Comparison of ENCODE assay signal across 16 cellular contexts in the genomic region with DNA sequence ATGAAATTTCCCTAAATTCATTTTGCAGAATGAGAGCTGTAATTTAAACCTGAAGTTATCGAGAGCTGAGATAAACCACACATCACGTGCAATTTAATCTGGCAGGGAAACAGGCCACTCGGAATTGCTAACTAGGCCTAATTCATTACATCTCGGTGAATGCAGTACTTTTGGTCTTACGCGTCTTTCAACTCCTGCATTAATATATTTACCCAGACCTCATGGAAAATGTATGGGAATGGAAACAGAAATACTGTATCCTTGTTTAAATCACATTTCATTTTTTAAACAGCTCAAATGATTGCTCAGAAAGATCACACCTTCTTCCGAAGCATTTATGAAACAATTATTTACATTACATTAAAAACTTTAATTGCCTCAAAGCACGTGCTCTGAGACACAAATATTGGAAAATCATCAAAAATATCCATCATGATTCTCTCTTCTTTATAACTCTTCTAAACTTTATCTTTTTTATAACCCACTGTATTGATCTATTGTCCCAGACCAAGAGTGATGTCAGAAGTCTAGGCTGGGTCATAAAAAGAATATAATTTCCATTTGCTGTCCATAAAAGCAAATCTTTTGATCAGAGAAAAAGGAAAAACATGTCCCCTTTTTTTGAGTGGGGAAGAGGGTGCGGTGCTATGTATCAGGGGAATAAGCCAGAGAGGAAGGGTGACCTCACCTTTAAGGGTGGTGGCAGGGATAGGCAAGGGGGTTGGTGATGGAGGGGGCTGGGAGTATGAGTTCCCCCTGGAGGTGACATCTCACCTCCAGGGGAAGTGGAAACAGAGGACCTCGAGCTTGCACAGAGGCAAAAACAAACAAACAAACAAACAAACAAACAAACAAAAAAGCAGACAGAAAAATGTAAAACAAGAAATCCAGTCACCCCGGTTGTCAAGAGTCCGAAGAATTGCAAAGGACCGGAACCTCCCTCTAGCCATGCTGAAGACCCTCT. TPM values are rescaled to one million over a fixed set of nuclear protein-coding genes. Genes with fewer than 3 reads are reported as not detected.
DNase-seq lines count a peak whose midpoint lies in the region; TF ChIP-seq lines count a peak whose summit lies in the region.
"Had no signal": no experiment of that assay in that cellular context is flagged by ENCODE, and none has a peak within 500 bp of the region (broad histone marks: within the 10 kb centered on the region; RNA-seq: fewer than 3 reads in every experiment).

No MANE protein-coding gene starts in this region.

- peaks cover 7 to 100% (median 24%) of the 10 kb centered on the region in 4 donors for H3K27me3 ChIP-seq in esophagus squamous epithelium

- peaks cover 10% of the 10 kb centered on the region for H3K4me1 Mint-ChIP-seq in activated T-helper 1 cell treated with anti-CD3 and anti-CD28 coated beads, Interleukin-12 subunit alpha, Interleukin-12 subunit beta, Interleukin-2, Interleukin-4 antibody, amounts not matched to agents 30 ng/mL and 10 ng/mL and 1 ng/mL, durations not matched to agents 14 hours and 24 hours and 36 hours (ENCODE audit: low read depth)
- H3K4me1 Mint-ChIP-seq in mesothelial cell of epicardium = peaks cover 50% of the 10 kb centered on the region

- peak overlapping the region; percentile 30 for H3K4me3 Mint-ChIP-seq in activated T-helper 1 cell treated with anti-CD3 and anti-CD28 coated beads, Interleukin-12 subunit alpha, Interleukin-12 subunit beta, Interleukin-2, Interleukin-4 antibody, amounts not matched to agents 30 ng/mL and 10 ng/mL and 1 ng/mL, durations not matched to agents 14 hours and 24 hours and 36 hours
- H3K4me3 Mint-ChIP-seq in mesothelial cell of epicardium = peak overlapping the region; percentile 77

- 56 to 63% methylated on average over 13 of the region's 13 CpGs for WGBS in esophagus squamous epithelium, 2 donors

- H3K4me1 ChIP-seq in ES-I3 (ENCODE audit: insufficient read depth, low read length) (peaks cover 23% of the 10 kb centered on the region), esophagus squamous epithelium (peaks cover 0 to 39% (median 13%) of the 10 kb centered on the region in 3 donors)
- H3K4me1 ChIP-seq: SJCRH30 had no signal

- no peak overlapping the region for H3K4me3 ChIP-seq in esophagus squamous epithelium
- H3K4me3 ChIP-seq: SJCRH30 had no signal

- H3K36me3 ChIP-seq in ES-I3 (ENCODE audit: insufficient read depth, low read length) = no peaks in the 10 kb centered on the region
- no peaks in the 10 kb centered on the region for H3K36me3 ChIP-seq in esophagus squamous epithelium
- H3K36me3 ChIP-seq: SJCRH30, stomach had no signal

- H3K9me3 ChIP-seq in ES-I3 (ENCODE audit: control insufficient read depth, insufficient read depth, low read length) = no peaks in the 10 kb centered on the region
- H3K9me3 ChIP-seq in esophagus squamous epithelium = no peaks in the 10 kb centered on the region
- H3K9me3 ChIP-seq: SJCRH30, stomach had no signal

- H3K27ac Mint-ChIP-seq in activated T-helper 1 cell treated with anti-CD3 and anti-CD28 coated beads, Interleukin-12 subunit alpha, Interleukin-12 subunit beta, Interleukin-2, Interleukin-4 antibody, amounts not matched to agents 30 ng/mL and 10 ng/mL and 1 ng/mL, durations not matched to agents 14 hours and 24 hours and 36 hours = no peak overlapping the region
- H3K27ac Mint-ChIP-seq in mesothelial cell of epicardium = peak overlapping the region; percentile 75

- no peak for TF ChIP-seq POLR2A in esophagus squamous epithelium (IDR thresholded peaks at IDR 0.05)

- H3K36me3 Mint-ChIP-seq in activated T-helper 1 cell treated with anti-CD3 and anti-CD28 coated beads, Interleukin-12 subunit alpha, Interleukin-12 subunit beta, Interleukin-2, Interleukin-4 antibody, amounts not matched to agents 30 ng/mL and 10 ng/mL and 1 ng/mL, durations not matched to agents 14 hours and 24 hours and 36 hours (ENCODE audit: low read depth) = no peaks in the 10 kb centered on the region
- H3K36me3 Mint-ChIP-seq in mesothelial cell of epicardium = no peaks in the 10 kb centered on the region

- no peaks in the 10 kb centered on the region for H3K9me3 Mint-ChIP-seq in activated T-helper 1 cell treated with anti-CD3 and anti-CD28 coated beads, Interleukin-12 subunit alpha, Interleukin-12 subunit beta, Interleukin-2, Interleukin-4 antibody, amounts not matched to agents 30 ng/mL and 10 ng/mL and 1 ng/mL, durations not matched to agents 14 hours and 24 hours and 36 hours
- peaks cover 2% of the 10 kb centered on the region for H3K9me3 Mint-ChIP-seq in mesothelial cell of epicardium

- H3K27ac ChIP-seq in esophagus squamous epithelium = no peak overlapping the region
- H3K27ac ChIP-seq: 22Rv1, SJCRH30, stomach had no signal

- TF ChIP-seq CTCF in mesothelial cell of epicardium (IDR thresholded peaks at IDR 0.05; ENCODE audit: unreplicated experiment) (no peak), esophagus squamous epithelium (IDR thresholded peaks at IDR 0.05) (no peak)

- intact Hi-C loops in activated T-helper 1 cell treated with anti-CD3 and anti-CD28 coated beads, Interleukin-12 subunit alpha, Interleukin-12 subunit beta, Interleukin-2, Interleukin-4 antibody, amounts not matched to agents 30 ng/mL and 10 ng/mL and 1 ng/mL, durations not matched to agents 14 hours and 24 hours and 36 hours (cut with micrococcal nuclease) = no loop called here
- intact Hi-C loops in esophagus squamous epithelium (cut with DNase I) = no loop called here

- H3K27me3 Mint-ChIP-seq in activated T-helper 1 cell treated with anti-CD3 and anti-CD28 coated beads, Interleukin-12 subunit alpha, Interleukin-12 subunit beta, Interleukin-2, Interleukin-4 antibody, amounts not matched to agents 30 ng/mL and 10 ng/mL and 1 ng/mL, durations not matched to agents 14 hours and 24 hours and 36 hours (ENCODE audit: insufficient read depth) = peaks cover 58% of the 10 kb centered on the region
- H3K27me3 Mint-ChIP-seq in mesothelial cell of epicardium (ENCODE audit: low read depth) = peaks cover 62% of the 10 kb centered on the region

- H3K9ac ChIP-seq in ES-I3 (ENCODE audit: low read depth, low read length) = peak overlapping the region; percentile 67; the same call in 1 of the 2 replicates

- DNase-seq in NCI-H2171 treated with DMSO at 0.1 percent for 48 hours (lab: John Stamatoyannopoulos, UW) = peak; percentile 17
- DNase-seq in NCI-H2171 (lab: John Stamatoyannopoulos, UW) = no peak
- no peak for DNase-seq in activated T-helper 1 cell treated with anti-CD3 and anti-CD28 coated beads, Interleukin-12 subunit alpha, Interleukin-12 subunit beta, Interleukin-2, Interleukin-4 antibody, amounts not matched to agents 30 ng/mL and 10 ng/mL and 1 ng/mL, durations not matched to agents 14 hours and 24 hours and 36 hours (ENCODE audit: low spot score)
- DNase-seq in mesothelial cell of epicardium (ENCODE audit: low spot score in 2 of 2, unreplicated experiment in 2 of 2) = no peak
- no peak for DNase-seq in DMS53 (lab: John Stamatoyannopoulos, UW)
- no peak for DNase-seq in esophagus squamous epithelium (lab: John Stamatoyannopoulos, UW)
- no peak for DNase-seq in RPMI8226
- DNase-seq: dermis blood vessel endothelial cell, IMR-90, NCI-H187 treated with DMSO at 0.1 percent for 48 hours, SJCRH30, stomach, T-helper 9 cell had no signal

RNA-seq across cellular contexts. Expression of gene CUX2, which starts 1.7 kb away (rescaled TPM):
- total RNA-seq in activated T-helper 1 cell treated with anti-CD3 and anti-CD28 coated beads, Interleukin-12 subunit alpha, Interleukin-12 subunit beta, Interleukin-2, Interleukin-4 antibody, amounts not matched to agents 30 ng/mL and 10 ng/mL and 1 ng/mL, durations not matched to agents 14 hours and 24 hours and 36 hours = not detected in 2 replicates
- total RNA-seq in mesothelial cell of epicardium (26.9 to 31.3 TPM (median 28.3 TPM) in 3 replicates), esophagus squamous epithelium (not detected)
- total RNA-seq: dermis blood vessel endothelial cell, IMR-90, NCI-H460, SJCRH30 had no signal

Comparison
In these comparisons a context has a peak if more than half of its experiments do, and no peak if none do; other contexts are left out.
1. RNA of gene CUX2, which starts 1.7 kb away (total RNA-seq): 26.9 to 31.3 TPM in mesothelial cell of epicardium; not detected in activated T-helper 1 cell treated with anti-CD3 and anti-CD28 coated beads, Interleukin-12 subunit alpha, Interleukin-12 subunit beta, Interleukin-2, Interleukin-4 antibody, amounts not matched to agents 30 ng/mL and 10 ng/mL and 1 ng/mL, durations not matched to agents 14 hours and 24 hours and 36 hours and not detected in esophagus squamous epithelium; every median in the first group is over 10 times any median in the second.